In the genomic region with DNA sequence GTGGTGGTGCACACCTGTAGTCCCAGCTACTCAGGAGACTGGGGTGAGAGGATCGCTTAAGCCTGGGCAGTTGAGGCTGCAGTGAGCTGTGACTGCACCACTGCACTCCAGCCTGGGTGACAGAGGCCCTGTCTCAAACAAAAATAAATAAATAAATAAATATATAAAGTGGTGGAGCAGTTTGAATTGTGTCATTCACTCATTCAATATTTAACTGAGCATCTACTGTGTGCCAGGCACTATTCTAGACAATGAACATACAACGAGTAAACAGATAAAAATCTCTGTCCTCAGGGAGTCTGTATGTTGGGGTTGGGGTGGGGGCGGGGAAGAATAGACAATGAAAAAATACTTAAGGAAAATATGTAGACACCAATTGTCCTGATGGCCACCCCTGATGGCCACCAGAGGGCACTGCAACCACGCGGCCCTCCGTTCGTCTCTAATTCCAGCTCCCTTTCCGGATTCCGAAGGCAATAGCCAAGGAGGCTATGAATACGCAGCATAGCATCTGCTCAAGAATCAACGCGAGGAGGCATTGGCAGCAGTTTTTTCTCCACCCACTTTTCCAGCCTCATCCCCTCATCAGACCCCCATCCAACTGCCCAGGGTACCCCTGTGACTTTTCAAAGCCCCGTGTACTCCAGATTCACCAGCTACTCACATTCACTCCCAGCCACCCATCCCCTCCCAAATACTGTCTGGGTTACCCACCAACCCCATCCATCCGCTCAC, we compare ENCODE assay signal across 8 cellular contexts. TPM values are rescaled to one million over a fixed set of nuclear protein-coding genes. Genes with fewer than 3 reads are reported as not detected.
DNase-seq lines count a peak whose midpoint lies in the region; ATAC-seq and TF ChIP-seq lines count a peak whose summit lies in the region.

No MANE protein-coding gene starts in this region.

- H3K4me3 Mint-ChIP-seq in T-helper 1 cell treated with Interleukin-12 subunit alpha and Interleukin-12 subunit beta and Interleukin-4 antibody, amounts not matched to agents 30 μg/mL and 1 μg/mL, for 36 hours = peak overlapping the region; percentile 60

- intact Hi-C loops in left ventricle myocardium superior (cut with micrococcal nuclease) = no loop called here
- intact Hi-C loops in sciatic nerve (cut with DNase I) = loop anchor here (5.0 kb wide), 1 partner anchor 1143 kb away; no protein-coding TSS in a partner anchor

- H3K27me3 ChIP-seq in GM06990 (replicated peaks; ENCODE audit: control insufficient read depth, insufficient read depth, low read length) = no peaks in the 10 kb centered on the region

- ATAC-seq in left ventricle myocardium superior (peak; percentile 82), sciatic nerve (peak; percentile 87), GM19324 (IDR thresholded peaks at IDR 0.05; ENCODE audit: low FRiP score, unreplicated experiment) (no peak), HG03039 (IDR thresholded peaks at IDR 0.05; ENCODE audit: unreplicated experiment) (no peak)

- H3K36me3 ChIP-seq in GM06990 (ENCODE audit: control insufficient read depth, insufficient read depth, low read length) = no peaks in the 10 kb centered on the region; the same call in 1 of the 2 replicates

- H3K9me3 Mint-ChIP-seq in T-helper 1 cell treated with Interleukin-12 subunit alpha and Interleukin-12 subunit beta and Interleukin-4 antibody, amounts not matched to agents 30 μg/mL and 1 μg/mL, for 36 hours = no peaks in the 10 kb centered on the region

- peak; percentile 88 for TF ChIP-seq CTCF in GM06990 (IDR thresholded peaks at IDR 0.05; ENCODE audit: insufficient read depth, low read length, poor library complexity, severe bottlenecking)

- no peak overlapping the region for H3K4me3 ChIP-seq in GM06990 (replicated peaks; ENCODE audit: low read depth, low read length)

- no peaks in the 10 kb centered on the region for H3K36me3 Mint-ChIP-seq in T-helper 1 cell treated with Interleukin-12 subunit alpha and Interleukin-12 subunit beta and Interleukin-4 antibody, amounts not matched to agents 30 μg/mL and 1 μg/mL, for 36 hours (ENCODE audit: low read depth)

- H3K27me3 Mint-ChIP-seq in T-helper 1 cell treated with Interleukin-12 subunit alpha and Interleukin-12 subunit beta and Interleukin-4 antibody, amounts not matched to agents 30 μg/mL and 1 μg/mL, for 36 hours (ENCODE audit: low read depth) = peaks cover 3% of the 10 kb centered on the region

- H3K4me1 Mint-ChIP-seq in T-helper 1 cell treated with Interleukin-12 subunit alpha and Interleukin-12 subunit beta and Interleukin-4 antibody, amounts not matched to agents 30 μg/mL and 1 μg/mL, for 36 hours (ENCODE audit: low read depth) = peaks cover 33% of the 10 kb centered on the region

- DNase-seq in GM06990 (ENCODE audit: extremely low read depth, insufficient read length) (peak; percentile 67), NCI-H146 (lab: John Stamatoyannopoulos, UW) (peak; percentile 85), amniotic stem cell (lab: John Stamatoyannopoulos, UW) (peak; percentile 76), left ventricle myocardium superior (peak; percentile 83), sciatic nerve (ENCODE audit: low spot score) (peak; percentile 75)

- peak overlapping the region; percentile 97 for H3K27ac Mint-ChIP-seq in T-helper 1 cell treated with Interleukin-12 subunit alpha and Interleukin-12 subunit beta and Interleukin-4 antibody, amounts not matched to agents 30 μg/mL and 1 μg/mL, for 36 hours

RNA-seq across cellular contexts. Expression of a gene that starts 21.4 kb away (rescaled TPM):
- total RNA-seq in left ventricle myocardium superior (26.0 TPM), sciatic nerve (26.3 TPM)

RNA-seq across cellular contexts. Expression of a gene that starts 37.4 kb away (rescaled TPM):
- total RNA-seq in left ventricle myocardium superior = 0.87 TPM
- total RNA-seq in sciatic nerve = 5.4 TPM

RNA-seq across cellular contexts. Expression of a gene that starts 45.4 kb away (rescaled TPM):
- total RNA-seq in left ventricle myocardium superior (0.74 TPM), sciatic nerve (2.2 TPM)

Comparison
In these comparisons a context has a peak if more than half of its experiments do, and no peak if none do; other contexts are left out.
1. ATAC-seq: peak in left ventricle myocardium superior (single experiment) and sciatic nerve (single experiment); none in GM19324 (single experiment) and HG03039 (single experiment).
2. Peak in every context shown above with its lines, with median percentiles within 50 percentile points of each other: DNase-seq.